ENCODE assay signal across 1 cellular context in the genomic region with DNA sequence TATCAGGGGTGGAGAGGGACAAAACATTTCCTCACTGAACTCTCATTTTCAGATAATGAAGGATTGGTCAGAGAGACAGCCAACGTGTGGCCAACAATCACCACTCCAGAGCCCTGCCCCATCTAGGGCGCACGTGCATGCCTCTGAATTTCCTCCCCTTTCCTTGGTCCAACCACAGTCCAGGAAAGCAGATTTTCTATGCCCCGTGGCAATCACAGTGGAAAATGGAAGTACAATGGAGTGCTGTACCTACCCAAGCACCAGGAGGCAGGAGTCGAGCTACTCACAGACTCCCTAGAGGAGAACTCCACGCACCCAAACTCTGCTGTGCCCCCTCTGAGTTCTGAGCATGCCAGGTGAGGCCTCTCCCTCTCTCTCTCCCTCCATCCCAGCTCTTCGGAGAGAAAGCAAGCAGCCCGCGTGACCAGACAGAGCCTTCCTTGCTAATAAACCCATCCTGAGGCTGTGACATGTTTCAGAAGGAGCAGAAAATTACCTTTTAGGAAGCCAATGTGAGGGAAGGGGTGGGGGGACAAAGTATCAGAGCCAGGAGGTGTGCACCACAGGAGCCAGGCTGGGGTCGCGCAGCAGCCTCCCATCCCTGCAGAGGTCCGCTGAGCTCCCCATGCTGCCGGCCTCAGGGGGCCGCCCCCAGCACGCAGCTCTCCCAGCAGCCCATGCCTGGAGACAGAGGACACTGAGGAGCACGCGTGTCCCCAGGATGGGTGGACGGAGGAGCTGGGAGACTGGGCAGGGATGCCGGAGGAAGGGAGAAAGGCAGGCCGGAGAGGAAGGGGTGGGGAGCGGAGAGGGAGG.
TF ChIP-seq lines count a peak whose summit lies in the region.

No MANE protein-coding gene starts in this region.

TF ChIP-seq in IMR-90, 13 proteins besides CTCF, POLR2A, EP300 and RAD21:
- TF ChIP-seq BHLHE40 (IDR thresholded peaks at IDR 0.05; ENCODE audit: low read depth, low read length): no peak
- no peak for TF ChIP-seq CEBPB (IDR thresholded peaks at IDR 0.05; ENCODE audit: low read depth, low read length)
- no peak for TF ChIP-seq MXI1 (IDR thresholded peaks at IDR 0.05; ENCODE audit: borderline replicate concordance, low read depth, low read length)
- no peak for TF ChIP-seq CHD1 (IDR thresholded peaks at IDR 0.05; ENCODE audit: low read depth, low read length)
- no peak for TF ChIP-seq MAFK (IDR thresholded peaks at IDR 0.05; ENCODE audit: low read depth, low read length)
- no peak for TF ChIP-seq FOS (IDR thresholded peaks at IDR 0.05; ENCODE audit: low read depth, low read length)
- TF ChIP-seq RCOR1 (IDR thresholded peaks at IDR 0.05; ENCODE audit: insufficient replicate concordance, low read length): no peak
- no peak for TF ChIP-seq MAZ (IDR thresholded peaks at IDR 0.05; ENCODE audit: borderline replicate concordance, low read depth, low read length)
- TF ChIP-seq SMC3 (IDR thresholded peaks at IDR 0.05; ENCODE audit: low read depth, low read length): no peak
- TF ChIP-seq, protein P1, sequence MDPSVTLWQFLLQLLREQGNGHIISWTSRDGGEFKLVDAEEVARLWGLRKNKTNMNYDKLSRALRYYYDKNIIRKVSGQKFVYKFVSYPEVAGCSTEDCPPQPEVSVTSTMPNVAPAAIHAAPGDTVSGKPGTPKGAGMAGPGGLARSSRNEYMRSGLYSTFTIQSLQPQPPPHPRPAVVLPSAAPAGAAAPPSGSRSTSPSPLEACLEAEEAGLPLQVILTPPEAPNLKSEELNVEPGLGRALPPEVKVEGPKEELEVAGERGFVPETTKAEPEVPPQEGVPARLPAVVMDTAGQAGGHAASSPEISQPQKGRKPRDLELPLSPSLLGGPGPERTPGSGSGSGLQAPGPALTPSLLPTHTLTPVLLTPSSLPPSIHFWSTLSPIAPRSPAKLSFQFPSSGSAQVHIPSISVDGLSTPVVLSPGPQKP (IDR thresholded peaks at IDR 0.05; ENCODE audit: borderline replicate concordance, low read depth, low read length): no peak
- TF ChIP-seq RFX5 (IDR thresholded peaks at IDR 0.05; ENCODE audit: low read depth, low read length): no peak
- TF ChIP-seq, protein P2, sequence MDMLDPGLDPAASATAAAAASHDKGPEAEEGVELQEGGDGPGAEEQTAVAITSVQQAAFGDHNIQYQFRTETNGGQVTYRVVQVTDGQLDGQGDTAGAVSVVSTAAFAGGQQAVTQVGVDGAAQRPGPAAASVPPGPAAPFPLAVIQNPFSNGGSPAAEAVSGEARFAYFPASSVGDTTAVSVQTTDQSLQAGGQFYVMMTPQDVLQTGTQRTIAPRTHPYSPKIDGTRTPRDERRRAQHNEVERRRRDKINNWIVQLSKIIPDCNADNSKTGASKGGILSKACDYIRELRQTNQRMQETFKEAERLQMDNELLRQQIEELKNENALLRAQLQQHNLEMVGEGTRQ (IDR thresholded peaks at IDR 0.05; ENCODE audit: low read depth, low read length): no peak
- TF ChIP-seq NFE2L2 (IDR thresholded peaks at IDR 0.05; ENCODE audit: low read depth, low read length): no peak
